ENCODE assay signal across 8 cellular contexts in the genomic region with DNA sequence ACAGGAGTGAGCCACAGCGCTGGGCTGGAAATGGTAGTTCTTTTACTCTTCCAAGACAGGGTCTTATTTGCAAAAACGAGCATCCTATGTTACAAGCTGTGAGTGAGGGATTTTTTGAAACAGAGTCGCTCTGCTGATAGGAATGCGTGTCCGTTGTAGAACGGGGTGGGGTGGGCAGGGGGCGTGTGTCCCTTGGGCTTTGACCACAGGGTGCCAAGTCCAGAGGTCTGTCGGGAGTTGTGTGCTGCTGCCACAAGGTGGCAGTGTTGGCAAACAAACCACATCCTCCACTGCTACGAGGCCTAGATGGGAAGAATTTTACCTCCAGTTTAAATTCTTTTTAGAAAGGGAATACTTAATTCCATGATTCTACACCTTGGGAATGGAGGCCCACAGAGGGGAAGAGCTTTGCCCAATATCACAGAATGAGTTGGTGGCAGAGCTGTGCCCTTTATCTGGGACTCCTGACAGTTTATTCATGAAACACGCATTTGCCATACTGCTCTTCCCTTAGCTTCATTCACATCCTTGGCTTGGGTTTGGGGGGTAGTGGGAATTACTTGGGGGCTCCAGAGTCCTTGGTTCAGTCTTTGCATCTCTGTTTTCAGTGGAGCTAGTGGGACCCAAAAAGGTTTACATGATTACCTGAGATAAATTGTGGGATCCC. TPM values are rescaled to one million over a fixed set of nuclear protein-coding genes. Genes with fewer than 3 reads are reported as not detected.
DNase-seq lines count a peak whose midpoint lies in the region; ATAC-seq and TF ChIP-seq lines count a peak whose summit lies in the region.

No MANE protein-coding gene starts in this region.

- H3K4me1 ChIP-seq in left lung: peaks cover 7% of the 10 kb centered on the region in 2 donors

- DNase-seq in AG04450 (ENCODE audit: low read depth, low spot score) (peak; percentile 43), GM19240 (ENCODE audit: insufficient read length, low spot score) (peak; percentile 60), NCI-H226 (peak; percentile 54), choroid plexus epithelial cell (ENCODE audit: low read depth) (peak; percentile 83), left lung (peak; percentile 58 to 83)
- DNase-seq in activated CD4-positive, alpha-beta T cell treated with anti-CD3 and anti-CD28 coated beads for 24 hours (ENCODE audit: low read depth in 2 of 2): peak; percentile 42 to 50
- DNase-seq in stimulated activated CD4-positive, alpha-beta T cell treated with anti-CD3 and anti-CD28 coated beads, TNF-alpha, amount 100 ng/mL, for 4 hours (ENCODE audit: low read depth in 3 of 3): peak; percentile 31 to 42 (median 39)

- POLR2A ChIA-PET in AG04450 (lab: Yijun Ruan, JAX): interaction anchor here (2.3 kb wide), 1 partner anchor 97 kb away, joined by 10 read pairs; no protein-coding TSS in a partner anchor

- H3K36me3 ChIP-seq in left lung: no peaks in the 10 kb centered on the region

- intact Hi-C loops in left lung (cut with DNase I): loop anchor here (2.0 to 10.0 kb wide), 2 partner anchors 98 to 108 kb away; no protein-coding TSS in a partner anchor

- H3K27me3 ChIP-seq in AG04450 (ENCODE audit: control insufficient read depth, insufficient read depth, low read length): no peaks in the 10 kb centered on the region
- H3K27me3 ChIP-seq in left lung: peaks cover 0 to 5% of the 10 kb centered on the region in 2 donors

- H3K9me3 ChIP-seq in AG04450 (ENCODE audit: control insufficient read depth, insufficient read depth, low read length) (no peaks in the 10 kb centered on the region), left lung (no peaks in the 10 kb centered on the region)

- CTCF ChIA-PET in AG04450 (lab: Charles Lee): interaction anchor here (0.5 to 3.2 kb wide), 52 partner anchors 10 to 372 kb away, joined by 3 to 29 read pairs (median 4); partner anchors contain the start of gene CD300LG

- H3K4me3 ChIP-seq in AG04450 (ENCODE audit: low read depth, low read length) (no peak overlapping the region), choroid plexus epithelial cell (ENCODE audit: low read depth, low read length) (no peak overlapping the region), left lung (no peak overlapping the region)

- TF ChIP-seq CTCF in AG04450 (IDR thresholded peaks at IDR 0.05; ENCODE audit: low read depth, low read length): peak; percentile 94
- peak; percentile 92 for TF ChIP-seq CTCF in choroid plexus epithelial cell (conservative IDR thresholded peaks at IDR 0.05; ENCODE audit: low read depth, low read length)
- TF ChIP-seq CTCF in left lung (IDR thresholded peaks at IDR 0.05): peak; percentile 88 to 91

- H3K27ac ChIP-seq in AG04450 (ENCODE audit: low read depth, low read length) (no peak overlapping the region), left lung (no peak overlapping the region)

- ATAC-seq in left lung (peak; percentile 89), GM19351 (IDR thresholded peaks at IDR 0.05; ENCODE audit: unreplicated experiment) (no peak)

RNA-seq across cellular contexts. Expression of gene ETV4, which starts 30.6 kb away (rescaled TPM):
- 6.7 and 8.0 TPM in 2 replicates for polyA plus RNA-seq in AG04450 (2011; rRNA removed)
- polyA minus RNA-seq in AG04450 (2011; rRNA and poly(A)+ RNA removed): 5.9 and 9.5 TPM in 2 replicates
- total RNA-seq in left lung: 1 to 10 TPM; 4.3 to 9.8 TPM
